Comparison of ENCODE assay signal across 8 cellular contexts in the genomic region with DNA sequence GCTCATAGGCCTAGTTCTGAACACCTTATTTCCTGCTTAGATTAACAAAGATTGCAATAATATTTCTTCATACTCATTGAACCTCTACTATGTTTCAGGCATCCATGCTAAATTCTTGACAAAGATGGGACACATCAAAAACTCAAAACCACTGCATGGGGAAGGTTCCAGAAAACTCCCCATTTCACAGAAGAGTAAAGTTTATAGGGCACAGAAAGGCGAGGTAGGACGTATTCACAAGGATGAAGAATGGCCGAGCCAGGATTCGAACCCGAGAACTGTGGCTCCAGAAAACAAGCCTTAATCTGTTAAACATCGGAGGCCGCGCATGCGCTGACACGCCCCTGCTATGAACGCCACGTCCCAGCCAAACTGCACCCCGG. TPM values are rescaled to one million over a fixed set of nuclear protein-coding genes. Genes with fewer than 3 reads are reported as not detected.
A peak's percentile ranks its signal among the peaks of the same experiment; 100 is the strongest.
DNase-seq lines count a peak whose midpoint lies in the region; ATAC-seq and TF ChIP-seq lines count a peak whose summit lies in the region.

No MANE protein-coding gene starts in this region.

- peaks cover 6% of the 10 kb centered on the region for H3K9me3 Mint-ChIP-seq in nephron

- H3K36me3 ChIP-seq in BE2C = peaks cover 12% of the 10 kb centered on the region
- H3K36me3 ChIP-seq in MG63 = peaks cover 19% of the 10 kb centered on the region
- H3K36me3 ChIP-seq in duodenal mucosa (ENCODE audit: control insufficient read depth in 1 of 2, insufficient read depth in 2 of 2, low read length in 2 of 2) = peaks cover 11 to 28% of the 10 kb centered on the region in 2 donors

- TF ChIP-seq CTCF in BE2C (IDR thresholded peaks at IDR 0.05; ENCODE audit: low read depth, low read length) = no peak
- no peak for TF ChIP-seq CTCF in nephron (IDR thresholded peaks at IDR 0.05; ENCODE audit: unreplicated experiment in 3 of 3)

- ATAC-seq in GM19035 (IDR thresholded peaks at IDR 0.05; ENCODE audit: unreplicated experiment) = no peak

- H3K4me1 ChIP-seq in BE2C = no peaks in the 10 kb centered on the region
- peaks cover 0 to 4% of the 10 kb centered on the region in 2 donors for H3K4me1 ChIP-seq in duodenal mucosa (ENCODE audit: control insufficient read depth in 1 of 2, insufficient read depth in 2 of 2, low read length in 2 of 2)

- H3K9ac ChIP-seq in duodenal mucosa (ENCODE audit: low read depth in 1 of 2, low read length in 2 of 2) = peak overlapping the region; percentile 38 to 96

- peak overlapping the region; percentile 83 to 91 (median 85) for H3K4me3 Mint-ChIP-seq in nephron

- DNase-seq in BE2C (no peak), MG63 (no peak), NCI-H526 (lab: John Stamatoyannopoulos, UW) (no peak), KG1 (lab: John Stamatoyannopoulos, UW) (no peak)
- DNase-seq in stimulated activated CD4-positive, alpha-beta T cell treated with anti-CD3 and anti-CD28 coated beads, Interleukin-1b, Interleukin-23, amount 100 ng/mL, for 48 hours = no peak

- peaks cover 28% of the 10 kb centered on the region for H3K36me3 Mint-ChIP-seq in nephron (ENCODE audit: low read depth)

- H3K4me3 ChIP-seq in BE2C (ENCODE audit: low read depth, low read length) (peak overlapping the region; percentile 73), MG63 (peak overlapping the region; percentile 67), duodenal mucosa (ENCODE audit: low read depth in 1 of 2, low read length in 2 of 2) (peak overlapping the region; percentile 73 to 88)

- H3K27me3 ChIP-seq in BE2C (no peaks in the 10 kb centered on the region), MG63 (no peaks in the 10 kb centered on the region), duodenal mucosa (ENCODE audit: control insufficient read depth in 1 of 2, insufficient read depth in 2 of 2, low read length in 2 of 2) (no peaks in the 10 kb centered on the region)

- H3K4me1 Mint-ChIP-seq in nephron = peaks cover 5% of the 10 kb centered on the region

- H3K27ac ChIP-seq in duodenal mucosa (ENCODE audit: low read depth, low read length) = peak overlapping the region; percentile 98

- H3K27me3 Mint-ChIP-seq in nephron (ENCODE audit: low read depth) = no peaks in the 10 kb centered on the region

- H3K27ac Mint-ChIP-seq in nephron = peak overlapping the region; percentile 86 to 97 (median 94)

- H3K9me3 ChIP-seq in BE2C = no peaks in the 10 kb centered on the region
- no peaks in the 10 kb centered on the region for H3K9me3 ChIP-seq in MG63
- no peaks in the 10 kb centered on the region for H3K9me3 ChIP-seq in duodenal mucosa (ENCODE audit: control insufficient read depth in 1 of 2, low read length in 2 of 2)

RNA-seq across cellular contexts. Expression of gene UXT, which starts 0.7 kb away (rescaled TPM):
- polyA plus RNA-seq in BE2C (2012; ENCODE audit: insufficient read depth, insufficient read length, low read depth) = 106 TPM
- total RNA-seq in MG63 (2014; rRNA removed; shearing (Covaris generic); ENCODE audit: low replicate concordance) = 155 and 240 TPM in 2 replicates

RNA-seq across cellular contexts. Expression of gene ELK1, which starts 7.9 kb away (rescaled TPM):
- 38.7 TPM for polyA plus RNA-seq in BE2C (2012; ENCODE audit: insufficient read depth, insufficient read length, low read depth)
- total RNA-seq in MG63 (2014; rRNA removed; shearing (Covaris generic); ENCODE audit: low replicate concordance) = 33.2 and 39.4 TPM in 2 replicates

RNA-seq across cellular contexts. Expression of gene CFP, which starts 28.6 kb away (rescaled TPM):
- 2.9 TPM for polyA plus RNA-seq in BE2C (2012; ENCODE audit: insufficient read depth, insufficient read length, low read depth)
- not detected in 2 replicates for total RNA-seq in MG63 (2014; rRNA removed; shearing (Covaris generic); ENCODE audit: low replicate concordance)

RNA-seq across cellular contexts. Expression of gene SYN1, which starts 38.6 kb away (rescaled TPM):
- polyA plus RNA-seq in BE2C (2012; ENCODE audit: insufficient read depth, insufficient read length, low read depth) = 10.8 TPM
- 0.26 TPM in 1 of 2 replicates, not detected in the other for total RNA-seq in MG63 (2014; rRNA removed; shearing (Covaris generic); ENCODE audit: low replicate concordance)
